11 cellular contexts compared by ENCODE assay signal in the genomic region with DNA sequence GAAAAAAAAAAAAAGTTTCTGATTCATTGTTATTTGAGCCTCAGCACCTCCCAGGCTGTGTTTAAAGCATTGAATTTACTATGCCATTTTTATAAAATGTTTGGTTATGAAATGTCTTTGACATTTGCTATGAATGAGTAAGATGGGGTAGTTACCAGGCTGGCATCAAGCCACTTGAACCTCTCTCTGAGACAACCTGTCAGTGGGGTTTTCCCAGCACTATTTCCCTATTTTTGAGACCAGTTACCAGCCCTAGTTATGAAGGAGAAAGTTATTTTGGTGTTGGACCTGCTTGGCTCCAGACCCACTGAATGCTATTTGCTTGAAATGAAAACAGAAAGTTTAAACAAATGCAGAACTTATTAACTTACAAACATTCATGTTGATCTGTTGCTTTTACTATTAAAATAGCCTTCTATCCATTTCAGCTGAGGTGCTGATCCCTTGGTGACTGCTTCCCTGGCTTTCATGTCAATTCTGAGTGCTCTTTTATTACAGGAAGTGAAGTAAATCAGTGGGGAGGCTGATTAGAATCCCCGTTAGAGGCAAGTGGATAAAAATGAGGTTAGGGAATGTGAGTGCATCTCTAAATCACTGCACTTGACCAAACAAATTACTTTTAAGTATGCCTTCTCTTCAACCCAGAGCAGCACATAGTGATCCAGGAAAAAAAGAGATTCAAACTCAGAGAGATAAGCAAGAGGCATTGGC. TPM values are rescaled to one million over a fixed set of nuclear protein-coding genes. Genes with fewer than 3 reads are reported as not detected.
DNase-seq lines count a peak whose midpoint lies in the region; ATAC-seq, FAIRE-seq and TF ChIP-seq lines count a peak whose summit lies in the region.
"Had no signal": no experiment of that assay in that cellular context is flagged by ENCODE, and none has a peak within 500 bp of the region (broad histone marks: within the 10 kb centered on the region; RNA-seq: fewer than 3 reads in every experiment).

No MANE protein-coding gene starts in this region.

- TF ChIP-seq CTCF in mammary epithelial cell (conservative IDR thresholded peaks at IDR 0.05 in 1 of 2, IDR thresholded peaks at IDR 0.05 in 1 of 2; ENCODE audit: extremely low read depth in 1 of 2, insufficient read depth in 1 of 2, low read depth in 1 of 2, low read length in 2 of 2): no peak
- TF ChIP-seq CTCF in omental fat pad (IDR thresholded peaks at IDR 0.05): no peak
- TF ChIP-seq CTCF in WERI-Rb-1 (IDR thresholded peaks at IDR 0.05; ENCODE audit: low read depth, low read length): no peak

- in situ Hi-C loops in mammary epithelial cell (cut with MboI; ENCODE audit: low sequenced_read_pairs in 2 of 2): loop anchor here (25.0 kb wide), 2 partner anchors 255 to 780 kb away; no protein-coding TSS in a partner anchor

- no peaks in the 10 kb centered on the region for H3K4me1 ChIP-seq in mammary epithelial cell (ENCODE audit: insufficient read depth, low read length)

- no peaks in the 10 kb centered on the region for H4K20me1 ChIP-seq in mammary epithelial cell (ENCODE audit: insufficient read depth, low read length)

- no peaks in the 10 kb centered on the region for H3K79me2 ChIP-seq in mammary epithelial cell (ENCODE audit: insufficient read depth, low read length)

- CTCF ChIA-PET in mammary epithelial cell (lab: Charles Lee; ENCODE audit: low non-redundant PET): no interaction called here

- ATAC-seq in GM18868 (IDR thresholded peaks at IDR 0.05; ENCODE audit: unreplicated experiment) (peak; percentile 88), HG03378 (IDR thresholded peaks at IDR 0.05; ENCODE audit: unreplicated experiment) (peak; percentile 71), omental fat pad (ENCODE audit: low FRiP score) (peak; percentile 95)
- ATAC-seq: effector memory CD8-positive, alpha-beta T cell; left ventricle myocardium superior; WTC11 had no signal

- no peak for FAIRE-seq in urothelium cell line (lab: Jason Lieb, UNC)

- no peak overlapping the region for H3K9ac ChIP-seq in mammary epithelial cell (ENCODE audit: insufficient read depth, low read length)

- no peaks in the 10 kb centered on the region for H3K9me3 ChIP-seq in mammary epithelial cell (replicated peaks; ENCODE audit: insufficient read depth, low read length)
- no peaks in the 10 kb centered on the region for H3K9me3 ChIP-seq in WERI-Rb-1 (ENCODE audit: severe bottlenecking)

- dilution Hi-C loops in mammary epithelial cell (cut with HindIII; ENCODE audit: low sequenced_read_pairs): no loop called here

- no peak overlapping the region for H3K4me3 ChIP-seq in mammary epithelial cell (replicated peaks in 1 of 3; ENCODE audit: insufficient read depth in 1 of 3, low read depth in 2 of 3, low read length in 3 of 3)
- H3K4me3 ChIP-seq in WERI-Rb-1 (ENCODE audit: low read depth, low read length): no peak overlapping the region

- no peak overlapping the region for H2AFZ ChIP-seq in mammary epithelial cell (ENCODE audit: low read depth, low read length)

- H3K27ac ChIP-seq in mammary epithelial cell (ENCODE audit: insufficient read depth, low read depth, low read length): no peak overlapping the region
- H3K27ac ChIP-seq in WERI-Rb-1: no peak overlapping the region

- no peak overlapping the region for H3K4me2 ChIP-seq in mammary epithelial cell (ENCODE audit: insufficient read depth, low read depth, low read length)

- no peaks in the 10 kb centered on the region for H3K27me3 ChIP-seq in mammary epithelial cell (ENCODE audit: insufficient read depth, low read length)
- no peaks in the 10 kb centered on the region for H3K27me3 ChIP-seq in WERI-Rb-1 (ENCODE audit: insufficient read depth, low read depth, severe bottlenecking)

- peak; percentile 72 for DNase-seq in mammary epithelial cell
- no peak for DNase-seq in omental fat pad (ENCODE audit: low spot score)
- no peak for DNase-seq in WERI-Rb-1
- no peak for DNase-seq in urothelium cell line (ENCODE audit: low spot score)
- no peak for DNase-seq in AML-193 (lab: John Stamatoyannopoulos, UW)
- no peak for DNase-seq in NCI-H2107 (lab: John Stamatoyannopoulos, UW)
- DNase-seq: effector memory CD8-positive, alpha-beta T cell; left ventricle myocardium superior had no signal

- no TSS peak for BruUV-seq in mammary epithelial cell (replicated peaks; lab: Mats Ljungman, UMichigan)

- intact Hi-C loops in mammary epithelial cell (cut with micrococcal nuclease): no loop called here

- no peaks in the 10 kb centered on the region for H3K36me3 ChIP-seq in mammary epithelial cell (ENCODE audit: insufficient read depth, low read length)
- H3K36me3 ChIP-seq in WERI-Rb-1: no peaks in the 10 kb centered on the region

- 53% methylated on average over 1 of the region's 1 CpG for WGBS in mammary epithelial cell (ENCODE audit: low coverage, missing lambda C conversion rate)

RNA-seq across cellular contexts. Expression of gene LLPH, which starts 37.8 kb away (rescaled TPM):
- total RNA-seq in mammary epithelial cell: 10 to 100 TPM in 1 of 2 donors, 1 to 10 TPM in 1; 3.0 to 35.0 TPM
- polyA plus RNA-seq in mammary epithelial cell: 10.6 TPM
- not detected for polyA minus RNA-seq in mammary epithelial cell
- 10 to 100 TPM in 1 of 4 donors, 1 to 10 TPM in 3; 6.8 to 10.1 (median 7.6) TPM for total RNA-seq in omental fat pad
